In genomic region chr6:36422714-36423100, GRCh38 we compare ENCODE assay signal across 8 cellular contexts. TPM values are rescaled to one million over a fixed set of nuclear protein-coding genes. Genes with fewer than 3 reads are reported as not detected.
A peak's percentile ranks its signal among the peaks of the same experiment; 100 is the strongest.
DNase-seq lines count a peak whose midpoint lies in the region; ATAC-seq and TF ChIP-seq lines count a peak whose summit lies in the region.

No MANE protein-coding gene starts in this region.

- TF ChIP-seq CTCF in fibroblast of villous mesenchyme (IDR thresholded peaks at IDR 0.05; ENCODE audit: insufficient read depth, low read depth, low read length) (no peak), GM13976 (IDR thresholded peaks at IDR 0.05; ENCODE audit: borderline replicate concordance, control extremely low read depth, extremely low read depth, insufficient read depth, missing control alignments) (no peak)

- no peaks in the 10 kb centered on the region for H3K27me3 ChIP-seq in GM23248 (replicated peaks; ENCODE audit: insufficient read depth)
- no peaks in the 10 kb centered on the region for H3K27me3 ChIP-seq in skeletal muscle tissue (ENCODE audit: control insufficient read depth in 3 of 3, insufficient read depth in 3 of 3, low read length in 3 of 3)

- DNase-seq in GM23248 (no peak), SK-N-MC (ENCODE audit: low read depth, low spot score) (no peak), fibroblast of villous mesenchyme (ENCODE audit: low read depth) (no peak), GM13976 (ENCODE audit: low spot score) (no peak), COLO668 (lab: John Stamatoyannopoulos, UW; ENCODE audit: unreplicated experiment) (no peak)

- ATAC-seq in GM21423 (IDR thresholded peaks at IDR 0.05; ENCODE audit: unreplicated experiment) (no peak), HG02642 (IDR thresholded peaks at IDR 0.05; ENCODE audit: poor library complexity, unreplicated experiment) (no peak)

- H3F3A ChIP-seq in GM23248 (ENCODE audit: insufficient read depth) = no peaks in the 10 kb centered on the region

- peak overlapping the region; percentile 87 for H3K4me2 ChIP-seq in GM23248 (ENCODE audit: unreplicated experiment)

- no peaks in the 10 kb centered on the region for H3K79me2 ChIP-seq in GM23248 (ENCODE audit: insufficient read depth)

- in situ Hi-C loops in GM23248 (cut with MboI) (no loop called here), GM13976 (cut with MboI; ENCODE audit: low sequenced_read_pairs, unreplicated experiment) (no loop called here)

- H3K9ac ChIP-seq in GM23248 (peak overlapping the region; percentile 75), SK-N-MC (ENCODE audit: insufficient read length) (peak overlapping the region; percentile 84), skeletal muscle tissue (ENCODE audit: low read depth in 1 of 3, low read length in 3 of 3) (peak overlapping the region; percentile 88 to 93 (median 90))

- no peaks in the 10 kb centered on the region for H3K36me3 ChIP-seq in GM23248 (ENCODE audit: low read depth)
- no peaks in the 10 kb centered on the region for H3K36me3 ChIP-seq in SK-N-MC (ENCODE audit: insufficient read depth, low read length)
- no peaks in the 10 kb centered on the region for H3K36me3 ChIP-seq in skeletal muscle tissue (ENCODE audit: control insufficient read depth in 3 of 3, insufficient read depth in 3 of 3, low read length in 3 of 3)

- H3K4me3 ChIP-seq in GM23248 = peak overlapping the region; percentile 86
- peak overlapping the region; percentile 78 for H3K4me3 ChIP-seq in SK-N-MC
- peak overlapping the region; percentile 67 for H3K4me3 ChIP-seq in fibroblast of villous mesenchyme (ENCODE audit: low read depth, low read length)
- H3K4me3 ChIP-seq in skeletal muscle tissue (ENCODE audit: low read length in 3 of 3) = peak overlapping the region; percentile 83 to 90 (median 89)

- no peaks in the 10 kb centered on the region for H4K20me1 ChIP-seq in GM23248 (ENCODE audit: insufficient read depth)

- WGBS in GM23248 (ENCODE audit: low coverage in 1 of 2, low lambda C conversion rate in 2 of 2, missing lambda C conversion rate in 2 of 2), 2 experiments = 5 to 9% methylated on average over 4 of the region's 4 CpGs

- peak overlapping the region; percentile 99 for H2AFZ ChIP-seq in GM23248

- H3K27ac ChIP-seq in GM23248 (peak overlapping the region; percentile 61), SK-N-MC (peak overlapping the region; percentile 72), skeletal muscle tissue (ENCODE audit: low read depth, low read length) (peak overlapping the region; percentile 88)

- no peaks in the 10 kb centered on the region for H3K4me1 ChIP-seq in GM23248 (ENCODE audit: insufficient read depth)
- H3K4me1 ChIP-seq in skeletal muscle tissue (ENCODE audit: control insufficient read depth in 3 of 3, insufficient read depth in 3 of 3, low read length in 3 of 3) = peaks cover 9 to 14% (median 11%) of the 10 kb centered on the region in 3 donors

- no peaks in the 10 kb centered on the region for H3K9me3 ChIP-seq in GM23248 (ENCODE audit: low read depth)
- H3K9me3 ChIP-seq in SK-N-MC (ENCODE audit: low read depth, low read length) = no peaks in the 10 kb centered on the region
- H3K9me3 ChIP-seq in skeletal muscle tissue (ENCODE audit: control insufficient read depth in 3 of 3, low read length in 3 of 3) = no peaks in the 10 kb centered on the region

- H3K9me2 ChIP-seq in GM23248 (ENCODE audit: insufficient read depth) = no peaks in the 10 kb centered on the region

RNA-seq across cellular contexts. Expression of gene PXT1, which starts 19.9 kb away (rescaled TPM):
- total RNA-seq in GM23248 (2014; rRNA removed; shearing (Covaris generic)) = not detected in 2 replicates
- not detected in 2 replicates for polyA plus RNA-seq in GM23248 (2016; fragmentation: Nextera tagmentation; extraction: Ambion mirVana)
- total RNA-seq in fibroblast of villous mesenchyme (under 0.01 and 0.43 TPM in 2 replicates), skeletal muscle tissue (not detected)

RNA-seq across cellular contexts. Expression of gene KCTD20, which starts 20.1 kb away (rescaled TPM):
- 103 and 120 TPM in 2 replicates for total RNA-seq in GM23248 (2014; rRNA removed; shearing (Covaris generic))
- 52.3 and 52.7 TPM in 2 replicates for polyA plus RNA-seq in GM23248 (2016; fragmentation: Nextera tagmentation; extraction: Ambion mirVana)
- total RNA-seq in fibroblast of villous mesenchyme = 116 and 143 TPM in 2 replicates
- 64.2 TPM for total RNA-seq in skeletal muscle tissue

RNA-seq across cellular contexts. Expression of gene ETV7, which starts 35.2 kb away (rescaled TPM):
- 0.32 TPM in 1 of 2 replicates, not detected in the other for total RNA-seq in GM23248 (2014; rRNA removed; shearing (Covaris generic))
- polyA plus RNA-seq in GM23248 (2016; fragmentation: Nextera tagmentation; extraction: Ambion mirVana) = 0.70 and 0.99 TPM in 2 replicates
- total RNA-seq in fibroblast of villous mesenchyme (0.32 and 0.86 TPM in 2 replicates), skeletal muscle tissue (not detected)
